11 cellular contexts compared by ENCODE assay signal in the genomic region with DNA sequence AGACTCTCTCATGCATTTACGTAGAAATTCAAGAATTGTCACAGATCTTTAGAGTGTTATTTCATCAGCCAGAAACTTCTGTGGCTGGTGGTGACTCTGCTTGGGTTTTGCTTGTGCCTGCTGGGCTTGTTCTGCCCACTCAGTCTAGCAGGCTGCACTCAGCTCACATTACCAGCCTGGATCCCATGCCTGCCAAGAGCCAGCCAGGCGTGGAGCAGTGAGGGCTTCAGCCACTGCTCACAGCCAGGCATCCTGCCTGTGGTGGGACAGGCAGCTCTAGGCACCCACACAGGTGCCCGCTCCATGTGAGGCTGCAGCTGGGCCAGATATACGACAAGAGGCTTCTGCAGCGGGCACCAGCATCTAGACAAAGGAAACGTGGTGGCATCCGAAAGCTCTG.
"Had no signal": no experiment of that assay in that cellular context is flagged by ENCODE, and none has a peak within 500 bp of the region (broad histone marks: within the 10 kb centered on the region; RNA-seq: fewer than 3 reads in every experiment).

No MANE protein-coding gene starts in this region.

- H3K36me3 ChIP-seq: ovary, thyroid gland had no signal

- DNase-seq: activated CD4-positive, alpha-beta T cell treated with anti-CD3 and anti-CD28 coated beads, Interleukin-2, amount 50 U/mL, for 1 hour; activated naive CD4-positive, alpha-beta T cell treated with Interleukin-2 at 50 U/mL for 16 hours; aorta; islet precursor cell; mesendoderm; stimulated activated CD4-positive, alpha-beta T cell treated with anti-CD3 and anti-CD28 coated beads, Interleukin-2, amount 100 ng/mL, for 48 hours; stimulated activated naive B cell treated with anti-CD40 and anti-IgM and Interleukin-4, amounts not matched to agents 10 μg/mL and 1 μg/mL and 100 μg/mL, for 72 hours; SW 1271; thyroid gland had no signal

- H3K4me3 ChIP-seq: dorsolateral prefrontal cortex, ovary, thyroid gland had no signal

- H3K4me1 ChIP-seq: thyroid gland had no signal

- H3K27me3 ChIP-seq: dorsolateral prefrontal cortex, ovary, thyroid gland had no signal

- H3K27ac ChIP-seq: dorsolateral prefrontal cortex, ovary, thyroid gland had no signal

- H3K9me3 ChIP-seq: ovary, thyroid gland had no signal
